ENCODE assay signal across 8 cellular contexts in genomic region chr11:115505165-115505564, GRCh38. TPM values are rescaled to one million over a fixed set of nuclear protein-coding genes. Genes with fewer than 3 reads are reported as not detected.
A peak's percentile ranks its signal among the peaks of the same experiment; 100 is the strongest.
DNase-seq lines count a peak whose midpoint lies in the region; ATAC-seq, FAIRE-seq and TF ChIP-seq lines count a peak whose summit lies in the region.

No MANE protein-coding gene starts in this region.

- H3K27me3 ChIP-seq in AG04450 (ENCODE audit: control insufficient read depth, insufficient read depth, low read length) (peaks cover 20% of the 10 kb centered on the region), HUES6 (ENCODE audit: control insufficient read depth, insufficient read depth, low read length) (peaks cover 50% of the 10 kb centered on the region)

- H3K27me3 Mint-ChIP-seq in naive B cell = peaks cover 29 to 50% (median 50%) of the 10 kb centered on the region in 3 donors

- no peak for TF ChIP-seq CTCF in AG04450 (IDR thresholded peaks at IDR 0.05; ENCODE audit: low read depth, low read length)

- CTCF ChIA-PET in AG04450 (lab: Charles Lee) = interaction anchor here (0.7 to 2.4 kb wide), 19 partner anchors 9 to 730 kb away, joined by 3 to 23 read pairs (median 4); no protein-coding TSS in a partner anchor

- no peak for DNase-seq in AG04450 (ENCODE audit: low read depth, low spot score)
- no peak for DNase-seq in naive B cell
- DNase-seq in T-helper 9 cell = no peak
- no peak for DNase-seq in hepatic stellate cell (ENCODE audit: low spot score)
- DNase-seq in H54 (ENCODE audit: insufficient read length, low spot score) = no peak
- DNase-seq in NCI-H2029 treated with DMSO at 0.1 percent for 48 hours (lab: John Stamatoyannopoulos, UW) = no peak

- peaks cover 3 to 14% (median 5%) of the 10 kb centered on the region in 7 donors for H3K9me3 Mint-ChIP-seq in naive B cell

- no peak for ATAC-seq in naive B cell (ENCODE audit: low read depth in 2 of 2)

- POLR2A ChIA-PET in AG04450 (lab: Yijun Ruan, JAX) = no interaction called here

- no peak for TF ChIP-seq POLR2A in H54 (IDR thresholded peaks at IDR 0.05; ENCODE audit: low read depth, low read length)

- H3K4me1 ChIP-seq in HUES6 (ENCODE audit: control insufficient read depth, insufficient read depth, low read length) = peaks cover 21% of the 10 kb centered on the region

- peak overlapping the region; percentile 88 for H3K4me3 ChIP-seq in AG04450 (ENCODE audit: low read depth, low read length)
- peak overlapping the region; percentile 95 for H3K4me3 ChIP-seq in HUES6 (ENCODE audit: low read depth, low read length)

- H3K27ac Mint-ChIP-seq in naive B cell = peak overlapping the region in 1 of 6 donors; percentile 42

- no peak for FAIRE-seq in H54 (lab: Jason Lieb, UNC)

- H3K4me1 Mint-ChIP-seq in naive B cell = peaks cover 3 to 16% (median 9%) of the 10 kb centered on the region in 3 donors

- peak overlapping the region in 5 of 8 donors; percentile 28 to 85 (median 58) for H3K4me3 Mint-ChIP-seq in naive B cell

- H3K36me3 ChIP-seq in HUES6 (ENCODE audit: control insufficient read depth, insufficient read depth, low read length) = no peaks in the 10 kb centered on the region

- no peaks in the 10 kb centered on the region; the same call in 1 of the 2 replicates for H3K9me3 ChIP-seq in AG04450 (ENCODE audit: control insufficient read depth, insufficient read depth, low read length)
- H3K9me3 ChIP-seq in HUES6 (ENCODE audit: control insufficient read depth, insufficient read depth, low read depth, low read length) = no peaks in the 10 kb centered on the region

- no peaks in the 10 kb centered on the region for H3K36me3 Mint-ChIP-seq in naive B cell

- peak overlapping the region; percentile 82 for H3K9ac ChIP-seq in HUES6 (ENCODE audit: low read length)

- peak overlapping the region; percentile 31 for H3K27ac ChIP-seq in AG04450 (ENCODE audit: low read depth, low read length)
- H3K27ac ChIP-seq in HUES6 (ENCODE audit: low read depth, low read length) = no peak overlapping the region
- peak overlapping the region; percentile 96 for H3K27ac ChIP-seq in cingulate gyrus (ENCODE audit: low read depth, low read length)

RNA-seq across cellular contexts. Expression of gene CADM1, which starts 0.9 kb away (rescaled TPM):
- polyA plus RNA-seq in AG04450 (2011; rRNA removed) (70.7 and 77.8 TPM in 2 replicates), naive B cell (ENCODE audit: low read depth in 6 of 6) (not detected)
- 87.0 and 92.4 TPM in 2 replicates for polyA minus RNA-seq in AG04450 (2011; rRNA and poly(A)+ RNA removed)

Comparison
In these comparisons a context has a peak if more than half of its experiments do, and no peak if none do; other contexts are left out.
1. RNA of gene CADM1, which starts 0.9 kb away (polyA plus RNA-seq): 70.7 to 77.8 TPM in AG04450; not detected in naive B cell; every median in the first group is over 10 times any median in the second.